ENCODE assay signal across 1 cellular context in genomic region chr11:65305501-65306268, GRCh38.
TF ChIP-seq lines count a peak whose summit lies in the region.

No MANE protein-coding gene starts in this region.

TF ChIP-seq in HepG2, 621 proteins besides CTCF, POLR2A, EP300 and RAD21 (continues in another document):
- TF ChIP-seq POGK (CRISPR knock-in tag; conservative IDR thresholded peaks at IDR 0.05) (no peak), ZNF652 (CRISPR knock-in tag; IDR thresholded peaks at IDR 0.05; ENCODE audit: borderline replicate concordance, low read depth) (peak; percentile 42; the same call in 1 of the 2 replicates), ZNF10 (CRISPR knock-in tag; IDR thresholded peaks at IDR 0.05; ENCODE audit: borderline replicate concordance, low read depth) (no peak), ZNF17 (CRISPR knock-in tag; IDR thresholded peaks at IDR 0.05) (no peak), ZSCAN9 (CRISPR knock-in tag; IDR thresholded peaks at IDR 0.05; ENCODE audit: borderline replicate concordance) (peak; percentile 38; the same call in 1 of the 2 replicates), ASH2L (IDR thresholded peaks at IDR 0.05; ENCODE audit: insufficient read length, low read depth, low read length) (peak; percentile 81), TEAD3 (CRISPR knock-in tag; optimal IDR thresholded peaks at IDR 0.05; ENCODE audit: borderline replicate concordance) (peak; percentile 70), PHF20 (CRISPR knock-in tag; IDR thresholded peaks at IDR 0.05) (no peak), ATF2 (CRISPR knock-in tag; IDR thresholded peaks at IDR 0.05) (peak; percentile 34; the same call in 1 of the 2 replicates), KDM3A (CRISPR knock-in tag; IDR thresholded peaks at IDR 0.05; ENCODE audit: low read depth) (no peak), ARID3A (IDR thresholded peaks at IDR 0.05; ENCODE audit: low read depth, low read length) (0 out of 2 replicates have a peak, but pooled peaks have one; percentile 30), ZNF251 (CRISPR knock-in tag; IDR thresholded peaks at IDR 0.05) (no peak), ZBTB42 (CRISPR knock-in tag; IDR thresholded peaks at IDR 0.05) (no peak), ATF1 (CRISPR knock-in tag; IDR thresholded peaks at IDR 0.05) (no peak), ZNF747 (CRISPR knock-in tag; IDR thresholded peaks at IDR 0.05; ENCODE audit: borderline replicate concordance) (peak; percentile 68; the same call in 1 of the 2 replicates), ZNF577 (CRISPR knock-in tag; IDR thresholded peaks at IDR 0.05; ENCODE audit: borderline replicate concordance, low read depth) (no peak), NFYB (CRISPR knock-in tag; IDR thresholded peaks at IDR 0.05) (no peak), ZNF614 (CRISPR knock-in tag; IDR thresholded peaks at IDR 0.05; ENCODE audit: borderline replicate concordance) (0 out of 2 replicates have a peak, but pooled peaks have one; percentile 32), ZSCAN21 (CRISPR knock-in tag; IDR thresholded peaks at IDR 0.05; ENCODE audit: borderline replicate concordance) (peak; percentile 53), FOXK2 (IDR thresholded peaks at IDR 0.05) (peak; percentile 33; the same call in 1 of the 2 replicates), REPIN1 (CRISPR knock-in tag; IDR thresholded peaks at IDR 0.05; ENCODE audit: borderline replicate concordance, low read depth) (peak; percentile 28; the same call in 1 of the 2 replicates), HBP1 (CRISPR knock-in tag; IDR thresholded peaks at IDR 0.05; ENCODE audit: low read depth) (no peak), SNAI1 (CRISPR knock-in tag; IDR thresholded peaks at IDR 0.05; ENCODE audit: borderline replicate concordance) (no peak), ZBTB37 (CRISPR knock-in tag; IDR thresholded peaks at IDR 0.05) (no peak), NR2F2 (IDR thresholded peaks at IDR 0.05; ENCODE audit: borderline replicate concordance, low read depth) (0 out of 2 replicates have a peak, but pooled peaks have one; percentile 47), ZNF367 (CRISPR knock-in tag; IDR thresholded peaks at IDR 0.05; ENCODE audit: borderline replicate concordance) (no peak), ZNF326 (CRISPR knock-in tag; IDR thresholded peaks at IDR 0.05; ENCODE audit: borderline replicate concordance) (no peak), ZNF460 (CRISPR knock-in tag; IDR thresholded peaks at IDR 0.05; ENCODE audit: borderline replicate concordance) (0 out of 2 replicates have a peak, but pooled peaks have one; percentile 15), ZNF292 (CRISPR knock-in tag; IDR thresholded peaks at IDR 0.05; ENCODE audit: borderline replicate concordance, low read depth) (0 out of 2 replicates have a peak, but pooled peaks have one; percentile 35), ZNF7 (CRISPR knock-in tag; IDR thresholded peaks at IDR 0.05) (no peak; the same call in 1 of the 2 replicates), SP5 (CRISPR knock-in tag; IDR thresholded peaks at IDR 0.05; ENCODE audit: borderline replicate concordance, low read depth) (peak; percentile 40; the same call in 1 of the 2 replicates), ZNF570 (CRISPR knock-in tag; IDR thresholded peaks at IDR 0.05; ENCODE audit: borderline replicate concordance) (no peak), RAD51 (IDR thresholded peaks at IDR 0.05; ENCODE audit: borderline replicate concordance) (no peak), ZBTB34 (CRISPR knock-in tag; IDR thresholded peaks at IDR 0.05) (0 out of 2 replicates have a peak, but pooled peaks have one; percentile 43), GRHL1 (CRISPR knock-in tag; conservative IDR thresholded peaks at IDR 0.05) (no peak), TSC22D2 (CRISPR knock-in tag; IDR thresholded peaks at IDR 0.05; ENCODE audit: borderline replicate concordance) (no peak), FOXA3 (CRISPR knock-in tag; IDR thresholded peaks at IDR 0.05) (peak; percentile 95)
- TF ChIP-seq, protein P1, sequence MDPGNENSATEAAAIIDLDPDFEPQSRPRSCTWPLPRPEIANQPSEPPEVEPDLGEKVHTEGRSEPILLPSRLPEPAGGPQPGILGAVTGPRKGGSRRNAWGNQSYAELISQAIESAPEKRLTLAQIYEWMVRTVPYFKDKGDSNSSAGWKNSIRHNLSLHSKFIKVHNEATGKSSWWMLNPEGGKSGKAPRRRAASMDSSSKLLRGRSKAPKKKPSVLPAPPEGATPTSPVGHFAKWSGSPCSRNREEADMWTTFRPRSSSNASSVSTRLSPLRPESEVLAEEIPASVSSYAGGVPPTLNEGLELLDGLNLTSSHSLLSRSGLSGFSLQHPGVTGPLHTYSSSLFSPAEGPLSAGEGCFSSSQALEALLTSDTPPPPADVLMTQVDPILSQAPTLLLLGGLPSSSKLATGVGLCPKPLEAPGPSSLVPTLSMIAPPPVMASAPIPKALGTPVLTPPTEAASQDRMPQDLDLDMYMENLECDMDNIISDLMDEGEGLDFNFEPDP (CRISPR knock-in tag; conservative IDR thresholded peaks at IDR 0.05), result no peak
- TF ChIP-seq, protein P2, sequence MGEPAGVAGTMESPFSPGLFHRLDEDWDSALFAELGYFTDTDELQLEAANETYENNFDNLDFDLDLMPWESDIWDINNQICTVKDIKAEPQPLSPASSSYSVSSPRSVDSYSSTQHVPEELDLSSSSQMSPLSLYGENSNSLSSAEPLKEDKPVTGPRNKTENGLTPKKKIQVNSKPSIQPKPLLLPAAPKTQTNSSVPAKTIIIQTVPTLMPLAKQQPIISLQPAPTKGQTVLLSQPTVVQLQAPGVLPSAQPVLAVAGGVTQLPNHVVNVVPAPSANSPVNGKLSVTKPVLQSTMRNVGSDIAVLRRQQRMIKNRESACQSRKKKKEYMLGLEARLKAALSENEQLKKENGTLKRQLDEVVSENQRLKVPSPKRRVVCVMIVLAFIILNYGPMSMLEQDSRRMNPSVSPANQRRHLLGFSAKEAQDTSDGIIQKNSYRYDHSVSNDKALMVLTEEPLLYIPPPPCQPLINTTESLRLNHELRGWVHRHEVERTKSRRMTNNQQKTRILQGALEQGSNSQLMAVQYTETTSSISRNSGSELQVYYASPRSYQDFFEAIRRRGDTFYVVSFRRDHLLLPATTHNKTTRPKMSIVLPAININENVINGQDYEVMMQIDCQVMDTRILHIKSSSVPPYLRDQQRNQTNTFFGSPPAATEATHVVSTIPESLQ (CRISPR knock-in tag; conservative IDR thresholded peaks at IDR 0.05), result 0 out of 2 replicates have a peak, but pooled peaks have one; percentile 48
- TF ChIP-seq, protein P3, sequence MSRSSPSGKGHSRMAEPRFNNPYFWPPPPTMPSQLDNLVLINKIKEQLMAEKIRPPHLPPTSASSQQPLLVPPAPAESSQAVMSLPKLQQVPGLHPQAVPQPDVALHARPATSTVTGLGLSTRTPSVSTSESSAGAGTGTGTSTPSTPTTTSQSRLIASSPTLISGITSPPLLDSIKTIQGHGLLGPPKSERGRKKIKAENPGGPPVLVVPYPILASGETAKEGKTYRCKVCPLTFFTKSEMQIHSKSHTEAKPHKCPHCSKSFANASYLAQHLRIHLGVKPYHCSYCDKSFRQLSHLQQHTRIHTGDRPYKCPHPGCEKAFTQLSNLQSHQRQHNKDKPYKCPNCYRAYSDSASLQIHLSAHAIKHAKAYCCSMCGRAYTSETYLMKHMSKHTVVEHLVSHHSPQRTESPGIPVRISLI (CRISPR knock-in tag; IDR thresholded peaks at IDR 0.05; ENCODE audit: borderline replicate concordance), result peak; percentile 99
- TF ChIP-seq, protein P4, sequence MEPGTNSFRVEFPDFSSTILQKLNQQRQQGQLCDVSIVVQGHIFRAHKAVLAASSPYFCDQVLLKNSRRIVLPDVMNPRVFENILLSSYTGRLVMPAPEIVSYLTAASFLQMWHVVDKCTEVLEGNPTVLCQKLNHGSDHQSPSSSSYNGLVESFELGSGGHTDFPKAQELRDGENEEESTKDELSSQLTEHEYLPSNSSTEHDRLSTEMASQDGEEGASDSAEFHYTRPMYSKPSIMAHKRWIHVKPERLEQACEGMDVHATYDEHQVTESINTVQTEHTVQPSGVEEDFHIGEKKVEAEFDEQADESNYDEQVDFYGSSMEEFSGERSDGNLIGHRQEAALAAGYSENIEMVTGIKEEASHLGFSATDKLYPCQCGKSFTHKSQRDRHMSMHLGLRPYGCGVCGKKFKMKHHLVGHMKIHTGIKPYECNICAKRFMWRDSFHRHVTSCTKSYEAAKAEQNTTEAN (CRISPR knock-in tag; conservative IDR thresholded peaks at IDR 0.05), result peak; percentile 81
- TF ChIP-seq, protein P5, sequence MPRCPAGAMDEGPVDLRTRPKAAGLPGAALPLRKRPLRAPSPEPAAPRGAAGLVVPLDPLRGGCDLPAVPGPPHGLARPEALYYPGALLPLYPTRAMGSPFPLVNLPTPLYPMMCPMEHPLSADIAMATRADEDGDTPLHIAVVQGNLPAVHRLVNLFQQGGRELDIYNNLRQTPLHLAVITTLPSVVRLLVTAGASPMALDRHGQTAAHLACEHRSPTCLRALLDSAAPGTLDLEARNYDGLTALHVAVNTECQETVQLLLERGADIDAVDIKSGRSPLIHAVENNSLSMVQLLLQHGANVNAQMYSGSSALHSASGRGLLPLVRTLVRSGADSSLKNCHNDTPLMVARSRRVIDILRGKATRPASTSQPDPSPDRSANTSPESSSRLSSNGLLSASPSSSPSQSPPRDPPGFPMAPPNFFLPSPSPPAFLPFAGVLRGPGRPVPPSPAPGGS (CRISPR knock-in tag; IDR thresholded peaks at IDR 0.05), result no peak
